In genomic region chr22:49964136-49964492, GRCh38 we compare ENCODE assay signal across 9 cellular contexts. TPM values are rescaled to one million over a fixed set of nuclear protein-coding genes. Genes with fewer than 3 reads are reported as not detected.
DNase-seq lines count a peak whose midpoint lies in the region; ATAC-seq, FAIRE-seq and TF ChIP-seq lines count a peak whose summit lies in the region.
"Had no signal": no experiment of that assay in that cellular context is flagged by ENCODE, and none has a peak within 500 bp of the region (broad histone marks: within the 10 kb centered on the region; RNA-seq: fewer than 3 reads in every experiment).

No MANE protein-coding gene starts in this region.

- H3K9me3 Mint-ChIP-seq in stimulated activated naive B cell treated with anti-CD40 and anti-IgM and Interleukin-4, amounts not matched to agents 10 μg/mL and 1 μg/mL and 100 μg/mL, for 72 hours: no peaks in the 10 kb centered on the region

- no peak for TF ChIP-seq CTCF in HL-60 (IDR thresholded peaks at IDR 0.05; ENCODE audit: insufficient read depth, low read length)
- TF ChIP-seq CTCF in foreskin fibroblast (IDR thresholded peaks at IDR 0.05; ENCODE audit: low read depth, low read length): no peak

- DNase-seq in HL-60 (ENCODE audit: low read depth in 1 of 2, low spot score in 1 of 2): no peak
- peak; percentile 38 to 44 for DNase-seq in activated T-cell treated with anti-CD3 and anti-CD28 coated beads, Interleukin-2, amount 50 U/mL, for 48 hours
- peak in 2 of 3 donors; percentile 58 to 60 for DNase-seq in right cardiac atrium
- DNase-seq in stimulated activated naive B cell treated with anti-CD40 and anti-IgM and Interleukin-4, amounts not matched to agents 10 μg/mL and 1 μg/mL and 100 μg/mL, for 72 hours: no peak
- no peak for DNase-seq in NCI-H2227 (lab: John Stamatoyannopoulos, UW; ENCODE audit: unreplicated experiment)
- no peak for DNase-seq in foreskin fibroblast
- DNase-seq in erythroblast (lab: John Stamatoyannopoulos, UW): no peak
- no peak for DNase-seq in urothelium cell line (ENCODE audit: low spot score)

- no peak for FAIRE-seq in urothelium cell line (lab: Jason Lieb, UNC)
- FAIRE-seq: islet of Langerhans had no signal

- WGBS in right cardiac atrium: 58% methylated on average over 8 of the region's 8 CpGs

- no peak for TF ChIP-seq POLR2A in erythroblast (IDR thresholded peaks at IDR 0.05; ENCODE audit: low read length)

- H3K27ac Mint-ChIP-seq in stimulated activated naive B cell treated with anti-CD40 and anti-IgM and Interleukin-4, amounts not matched to agents 10 μg/mL and 1 μg/mL and 100 μg/mL, for 72 hours: peak overlapping the region; percentile 97

- H3K27ac ChIP-seq in HL-60 (replicated peaks): peak overlapping the region; percentile 68
- H3K27ac ChIP-seq in right cardiac atrium (ENCODE audit: low read length): no peak overlapping the region

- peaks cover 21% of the 10 kb centered on the region for H3K4me1 ChIP-seq in right cardiac atrium (ENCODE audit: control insufficient read depth, insufficient read depth, low read length)

- intact Hi-C loops in right cardiac atrium (cut with DNase I): no loop called here

- H3K4me3 ChIP-seq in HL-60 (replicated peaks; ENCODE audit: insufficient read depth, low read length) (no peak overlapping the region), right cardiac atrium (ENCODE audit: low read length) (no peak overlapping the region), foreskin fibroblast (ENCODE audit: low read depth in 1 of 2, low read length in 2 of 2) (no peak overlapping the region)

- peak overlapping the region; percentile 94 to 98 for H3K4me3 Mint-ChIP-seq in stimulated activated naive B cell treated with anti-CD40 and anti-IgM and Interleukin-4, amounts not matched to agents 10 μg/mL and 1 μg/mL and 100 μg/mL, for 72 hours

- H3K4me1 Mint-ChIP-seq in stimulated activated naive B cell treated with anti-CD40 and anti-IgM and Interleukin-4, amounts not matched to agents 10 μg/mL and 1 μg/mL and 100 μg/mL, for 72 hours: peaks cover 37 to 74% of the 10 kb centered on the region in 2 donors

- H3K9me3 ChIP-seq in right cardiac atrium (ENCODE audit: control insufficient read depth, low read length): no peaks in the 10 kb centered on the region

- H3K27me3 ChIP-seq in HL-60 (ENCODE audit: insufficient read depth, poor library complexity, severe bottlenecking) (no peaks in the 10 kb centered on the region), right cardiac atrium (ENCODE audit: control insufficient read depth, insufficient read depth) (no peaks in the 10 kb centered on the region)

- ATAC-seq in right cardiac atrium: no peak
- ATAC-seq in stimulated activated naive B cell treated with anti-CD40 and anti-IgM and Interleukin-4, amounts not matched to agents 10 μg/mL and 1 μg/mL and 100 μg/mL, for 72 hours (replicated peaks): no peak

- peaks cover 30 to 51% of the 10 kb centered on the region in 2 donors for H3K36me3 Mint-ChIP-seq in stimulated activated naive B cell treated with anti-CD40 and anti-IgM and Interleukin-4, amounts not matched to agents 10 μg/mL and 1 μg/mL and 100 μg/mL, for 72 hours

- no peaks in the 10 kb centered on the region for H3K27me3 Mint-ChIP-seq in stimulated activated naive B cell treated with anti-CD40 and anti-IgM and Interleukin-4, amounts not matched to agents 10 μg/mL and 1 μg/mL and 100 μg/mL, for 72 hours

RNA-seq across cellular contexts. Expression of gene PIM3, which starts 3.5 kb away (rescaled TPM):
- total RNA-seq in right cardiac atrium: 10 to 100 TPM; 39.9 to 55.8 (median 49.9) TPM
- 39.0 TPM for polyA plus RNA-seq in right cardiac atrium

RNA-seq across cellular contexts. Expression of gene CRELD2, which starts 45.7 kb away (rescaled TPM):
- total RNA-seq in right cardiac atrium: 10 to 100 TPM; 22.1 to 40.0 (median 26.8) TPM
- polyA plus RNA-seq in right cardiac atrium: 21.8 TPM

RNA-seq across cellular contexts. Expression of gene ALG12, which starts 45.9 kb away (rescaled TPM):
- total RNA-seq in right cardiac atrium: 10 to 100 TPM; 13.2 to 19.7 (median 17.4) TPM
- 13.0 TPM for polyA plus RNA-seq in right cardiac atrium

RNA-seq across cellular contexts. Expression of gene IL17REL, which starts 48.5 kb away (rescaled TPM):
- under 1 TPM in 1 of 4 donors, not detected in 3; 0.06 TPM for total RNA-seq in right cardiac atrium
- not detected for polyA plus RNA-seq in right cardiac atrium

Comparison
In these comparisons a context has a peak if more than half of its experiments do, and no peak if none do; other contexts are left out.
1. DNase-seq: peak in activated T-cell treated with anti-CD3 and anti-CD28 coated beads, Interleukin-2, amount 50 U/mL, for 48 hours (2 of 2) and right cardiac atrium (2 of 3); none in HL-60 (0 of 2), stimulated activated naive B cell treated with anti-CD40 and anti-IgM and Interleukin-4, amounts not matched to agents 10 μg/mL and 1 μg/mL and 100 μg/mL, for 72 hours (single experiment), NCI-H2227 (single experiment), foreskin fibroblast (0 of 2), erythroblast (0 of 2) and urothelium cell line (single experiment).